Comparison of ENCODE assay signal across 18 cellular contexts in genomic region chr1:243628476-243628907, GRCh38.
DNase-seq lines count a peak whose midpoint lies in the region; ATAC-seq and TF ChIP-seq lines count a peak whose summit lies in the region.
"Had no signal": no experiment of that assay in that cellular context is flagged by ENCODE, and none has a peak within 500 bp of the region (broad histone marks: within the 10 kb centered on the region; RNA-seq: fewer than 3 reads in every experiment).

No MANE protein-coding gene starts in this region.

- H2AK5ac ChIP-seq in IMR-90 (ENCODE audit: low read depth, low read length) = no peak overlapping the region

- peaks cover 2% of the 10 kb centered on the region; the same call in 1 of the 2 replicates for H3K4me1 ChIP-seq in IMR-90 (ENCODE audit: control insufficient read depth, insufficient read depth, low read length)
- no peaks in the 10 kb centered on the region for H3K4me1 ChIP-seq in naive thymus-derived CD4-positive, alpha-beta T cell (ENCODE audit: control insufficient read depth in 2 of 2, insufficient read depth in 2 of 2, low read length in 2 of 2)
- H3K4me1 ChIP-seq: Caco-2 had no signal

- no CpG with 5 or more reads among the region's 2 CpGs for WGBS in IMR-90 (ENCODE audit: extremely low coverage in 2 of 2, insufficient read length in 1 of 2), 2 experiments

- no peak overlapping the region for H2BK120ac ChIP-seq in IMR-90 (ENCODE audit: low read depth, low read length)

- in situ Hi-C loops in IMR-90 (cut with MboI; ENCODE audit: low sequenced_read_pairs) = no loop called here

- H3K4me3 ChIP-seq in IMR-90 (ENCODE audit: insufficient read depth, low read depth, low read length) = no peak overlapping the region
- H3K4me3 ChIP-seq in naive thymus-derived CD4-positive, alpha-beta T cell (ENCODE audit: low read length) = no peak overlapping the region
- H3K4me3 ChIP-seq: SK-N-MC had no signal

- POLR2A ChIA-PET in IMR-90 (lab: Charles Lee; ENCODE audit: unreplicated experiment) (no interaction called here), WTC11 (lab: Charles Lee) (no interaction called here)
- POLR2A ChIA-PET in naive thymus-derived CD4-positive, alpha-beta T cell (lab: Charles Lee) = no interaction called here

- H3K4me2 ChIP-seq in IMR-90 (ENCODE audit: low read depth, low read length) = no peak overlapping the region
- H3K4me2 ChIP-seq: KMS-11 had no signal

- no peaks in the 10 kb centered on the region for H3K9me1 ChIP-seq in IMR-90 (ENCODE audit: insufficient read depth, low read length)

- H3K27ac Mint-ChIP-seq in WTC11 (no peak overlapping the region), endothelial cell (ENCODE audit: unreplicated experiment) (no peak overlapping the region)
- no peak overlapping the region for H3K27ac Mint-ChIP-seq in naive thymus-derived CD4-positive, alpha-beta T cell

- dilution Hi-C loops in IMR-90 (cut with HindIII; ENCODE audit: low sequenced_read_pairs, unreplicated experiment) = no loop called here

- no peak for TF ChIP-seq RAD21 in IMR-90 (IDR thresholded peaks at IDR 0.05; ENCODE audit: low read length)

- H3K27me3 ChIP-seq in IMR-90 (ENCODE audit: control insufficient read depth, insufficient read depth, low read length) = no peaks in the 10 kb centered on the region
- no peaks in the 10 kb centered on the region for H3K27me3 ChIP-seq in naive thymus-derived CD4-positive, alpha-beta T cell (ENCODE audit: control insufficient read depth in 2 of 2, insufficient read depth in 2 of 2, low read length in 2 of 2)

- no peak overlapping the region for H2AFZ ChIP-seq in IMR-90 (replicated peaks; ENCODE audit: low read length, poor library complexity)

- H4K8ac ChIP-seq in IMR-90 (ENCODE audit: low read depth in 2 of 2, low read length in 2 of 2) = no peak overlapping the region

- no peak for TF ChIP-seq POLR2A in IMR-90 (IDR thresholded peaks at IDR 0.05; ENCODE audit: low read depth, low read length)

- TF ChIP-seq CTCF in IMR-90 (conservative IDR thresholded peaks at IDR 0.05; ENCODE audit: low read depth, low read length) = no peak
- no peak for TF ChIP-seq CTCF in WTC11 (IDR thresholded peaks at IDR 0.05)
- no peak for TF ChIP-seq CTCF in endothelial cell (IDR thresholded peaks at IDR 0.05; ENCODE audit: unreplicated experiment)

- H3K36me3 Mint-ChIP-seq in WTC11 (peaks cover 29% of the 10 kb centered on the region), endothelial cell (ENCODE audit: low read depth, unreplicated experiment) (peaks cover 25% of the 10 kb centered on the region)
- peaks cover 26 to 94% (median 81%) of the 10 kb centered on the region in 5 donors for H3K36me3 Mint-ChIP-seq in naive thymus-derived CD4-positive, alpha-beta T cell

- no peak overlapping the region for H2BK20ac ChIP-seq in IMR-90 (ENCODE audit: low read depth, low read length)

- H3K23ac ChIP-seq in IMR-90 (ENCODE audit: low read depth, low read length) = no peak overlapping the region

- H2AK9ac ChIP-seq in IMR-90 (replicated peaks; ENCODE audit: low read depth, low read length, poor library complexity) = no peak overlapping the region

- DNase-seq in NCI-H146 (lab: John Stamatoyannopoulos, UW) (peak; percentile 33), NCI-H146 treated with DMSO at 0.1 percent for 48 hours (lab: John Stamatoyannopoulos, UW; ENCODE audit: unreplicated experiment) (no peak), IMR-90 (peak; percentile 15), WTC11 (ENCODE audit: low spot score) (no peak), pons (ENCODE audit: low spot score) (peak; percentile 45), midbrain (lab: John Stamatoyannopoulos, UW) (no peak), endothelial cell (ENCODE audit: low spot score) (no peak)
- no peak for DNase-seq in naive thymus-derived CD4-positive, alpha-beta T cell
- DNase-seq: 8988T; Caco-2; GF-D8; NCI-H2029 treated with DMSO at 0.1 percent for 48 hours; NCI-H524; NK-92 treated with Interleukin-12 subunit alpha and Interleukin-12 subunit beta, amount 100 ng/mL, for 24 hours; OCI-M1 had no signal

- H2BK15ac ChIP-seq in IMR-90 (ENCODE audit: low read depth, low read length) = no peak overlapping the region

- BruUV-seq in IMR-90 (replicated peaks; lab: Mats Ljungman, UMichigan) = no TSS peak

- CTCF ChIA-PET in IMR-90 (lab: Yijun Ruan, JAX) (no interaction called here), WTC11 (lab: Charles Lee) (interaction anchor here (1.3 kb wide), 1 partner anchor 285 kb away, joined by 3 read pairs; no protein-coding TSS in a partner anchor)
- CTCF ChIA-PET in naive thymus-derived CD4-positive, alpha-beta T cell (lab: Charles Lee) = no interaction called here

- H2BK5ac ChIP-seq in IMR-90 (ENCODE audit: low read depth, low read length, poor library complexity, severe bottlenecking) = no peak overlapping the region

- H3K27me3 Mint-ChIP-seq in WTC11 (ENCODE audit: low read depth) = no peaks in the 10 kb centered on the region
- H3K27me3 Mint-ChIP-seq in endothelial cell (ENCODE audit: unreplicated experiment) = no peaks in the 10 kb centered on the region
- H3K27me3 Mint-ChIP-seq in naive thymus-derived CD4-positive, alpha-beta T cell = no peaks in the 10 kb centered on the region

- H3K4me3 Mint-ChIP-seq in WTC11 (no peak overlapping the region), endothelial cell (ENCODE audit: unreplicated experiment) (no peak overlapping the region)
- H3K4me3 Mint-ChIP-seq in naive thymus-derived CD4-positive, alpha-beta T cell = no peak overlapping the region

- ATAC-seq in IMR-90 (ENCODE audit: low read depth) (no peak), WTC11 (no peak)
- ATAC-seq in naive thymus-derived CD4-positive, alpha-beta T cell = no peak

- H3K9me3 ChIP-seq in IMR-90 (ENCODE audit: control insufficient read depth, insufficient read depth, low read length) = no peaks in the 10 kb centered on the region
- peaks cover 0 to 9% (median 0%) of the 10 kb centered on the region in 3 experiments for H3K9me3 ChIP-seq in naive thymus-derived CD4-positive, alpha-beta T cell (ENCODE audit: control insufficient read depth in 2 of 3, low read length in 3 of 3)

- H3K56ac ChIP-seq in IMR-90 (ENCODE audit: extremely low read depth, insufficient read depth, low read length) = no peak overlapping the region

- peaks cover 4% of the 10 kb centered on the region for H3K36me3 ChIP-seq in IMR-90 (ENCODE audit: control insufficient read depth, insufficient read depth, low read length)
- H3K36me3 ChIP-seq in naive thymus-derived CD4-positive, alpha-beta T cell (ENCODE audit: control insufficient read depth in 2 of 3, insufficient read depth in 3 of 3, low read length in 3 of 3) = peaks cover 0 to 37% (median 5%) of the 10 kb centered on the region in 3 experiments

- H3K4ac ChIP-seq in IMR-90 (ENCODE audit: low read depth, low read length) = no peak overlapping the region

- H3K14ac ChIP-seq in IMR-90 (replicated peaks; ENCODE audit: low read depth, low read length) = 0 out of 2 replicates have a peak overlapping the region, but pooled peaks have one; percentile 35

- H3K18ac ChIP-seq in IMR-90 (ENCODE audit: low read depth, low read length) = no peak overlapping the region

- no peak overlapping the region for H4K91ac ChIP-seq in IMR-90 (ENCODE audit: insufficient read depth, low read depth, low read length)

- no peak overlapping the region for H4K5ac ChIP-seq in IMR-90 (ENCODE audit: low read depth, low read length)

- H4K20me1 ChIP-seq in IMR-90 (ENCODE audit: insufficient read depth, low read length) = no peaks in the 10 kb centered on the region

- peaks cover 20% of the 10 kb centered on the region for H3K9me3 Mint-ChIP-seq in WTC11
- no peaks in the 10 kb centered on the region for H3K9me3 Mint-ChIP-seq in endothelial cell (ENCODE audit: unreplicated experiment)
- peaks cover 6 to 23% (median 11%) of the 10 kb centered on the region in 11 donors for H3K9me3 Mint-ChIP-seq in naive thymus-derived CD4-positive, alpha-beta T cell

- no peak overlapping the region for H3K27ac ChIP-seq in IMR-90 (ENCODE audit: insufficient read depth, low read length)
- H3K27ac ChIP-seq in naive thymus-derived CD4-positive, alpha-beta T cell (ENCODE audit: low read depth, low read length) = no peak overlapping the region
- H3K27ac ChIP-seq: C4-2B, KMS-11, SK-N-MC had no signal

- intact Hi-C loops in IMR-90 (cut with micrococcal nuclease) = no loop called here
- intact Hi-C loops in naive thymus-derived CD4-positive, alpha-beta T cell (cut with micrococcal nuclease) = no loop called here

- H3K4me1 Mint-ChIP-seq in WTC11 (no peaks in the 10 kb centered on the region), endothelial cell (ENCODE audit: unreplicated experiment) (no peaks in the 10 kb centered on the region)
- peaks cover 0 to 4% (median 0%) of the 10 kb centered on the region in 7 donors for H3K4me1 Mint-ChIP-seq in naive thymus-derived CD4-positive, alpha-beta T cell

- H3K9ac ChIP-seq in IMR-90 (ENCODE audit: low read depth, low read length) = no peak overlapping the region
- H3K9ac ChIP-seq: KMS-11 had no signal

- peaks cover 0 to 6% of the 10 kb centered on the region in 2 experiments for H3K79me1 ChIP-seq in IMR-90 (ENCODE audit: low read depth in 1 of 2, low read length in 2 of 2)

TF ChIP-seq in IMR-90, 13 proteins besides CTCF, POLR2A, EP300 and RAD21 (continues in another document):
- TF ChIP-seq MXI1 (IDR thresholded peaks at IDR 0.05; ENCODE audit: borderline replicate concordance, low read depth, low read length) (no peak), FOS (IDR thresholded peaks at IDR 0.05; ENCODE audit: low read depth, low read length) (no peak), USF2 (IDR thresholded peaks at IDR 0.05; ENCODE audit: low read depth, low read length) (no peak), MAFK (IDR thresholded peaks at IDR 0.05; ENCODE audit: low read depth, low read length) (no peak)

TF ChIP-seq in WTC11, 78 proteins besides CTCF, POLR2A, EP300 and RAD21 (continues in another document):
- TF ChIP-seq HMGXB4 (CRISPR knock-in tag; IDR thresholded peaks at IDR 0.05) (no peak), ZMAT4 (CRISPR knock-in tag; IDR thresholded peaks at IDR 0.05) (no peak), ZNF138 (CRISPR knock-in tag; conservative IDR thresholded peaks at IDR 0.05) (no peak), ELF4 (CRISPR knock-in tag; IDR thresholded peaks at IDR 0.05; ENCODE audit: low read depth) (no peak)

Comparison
In these comparisons a context has a peak if more than half of its experiments do, and no peak if none do; other contexts are left out.
1. DNase-seq: peak in NCI-H146 (single experiment), IMR-90 (single experiment) and pons (single experiment); none in NCI-H146 treated with DMSO at 0.1 percent for 48 hours (single experiment), WTC11 (single experiment), midbrain (single experiment), endothelial cell (single experiment) and naive thymus-derived CD4-positive, alpha-beta T cell (0 of 9).